8 cellular contexts compared by ENCODE assay signal in genomic region chr4:35950442-35950841, GRCh38.
"Had no signal": no experiment of that assay in that cellular context is flagged by ENCODE, and none has a peak within 500 bp of the region (broad histone marks: within the 10 kb centered on the region; RNA-seq: fewer than 3 reads in every experiment).

No MANE protein-coding gene starts in this region.

- H3K4me1 Mint-ChIP-seq: IgD-negative memory B cell had no signal

- H3K4me2 ChIP-seq: KMS-11 had no signal

- H3K27ac ChIP-seq: HL-60, KMS-11 had no signal

- H3K9ac ChIP-seq: KMS-11 had no signal

- DNase-seq: IMR-90, KBM-7, KG1 had no signal

- H3K4me3 Mint-ChIP-seq: IgD-negative memory B cell had no signal

- ATAC-seq: HepG2 had no signal

- H3K36me3 Mint-ChIP-seq: IgD-negative memory B cell had no signal

- H3K27ac Mint-ChIP-seq: IgD-negative memory B cell had no signal

- FAIRE-seq: HepG2, HTR-8/SVneo had no signal
